In the genomic region with DNA sequence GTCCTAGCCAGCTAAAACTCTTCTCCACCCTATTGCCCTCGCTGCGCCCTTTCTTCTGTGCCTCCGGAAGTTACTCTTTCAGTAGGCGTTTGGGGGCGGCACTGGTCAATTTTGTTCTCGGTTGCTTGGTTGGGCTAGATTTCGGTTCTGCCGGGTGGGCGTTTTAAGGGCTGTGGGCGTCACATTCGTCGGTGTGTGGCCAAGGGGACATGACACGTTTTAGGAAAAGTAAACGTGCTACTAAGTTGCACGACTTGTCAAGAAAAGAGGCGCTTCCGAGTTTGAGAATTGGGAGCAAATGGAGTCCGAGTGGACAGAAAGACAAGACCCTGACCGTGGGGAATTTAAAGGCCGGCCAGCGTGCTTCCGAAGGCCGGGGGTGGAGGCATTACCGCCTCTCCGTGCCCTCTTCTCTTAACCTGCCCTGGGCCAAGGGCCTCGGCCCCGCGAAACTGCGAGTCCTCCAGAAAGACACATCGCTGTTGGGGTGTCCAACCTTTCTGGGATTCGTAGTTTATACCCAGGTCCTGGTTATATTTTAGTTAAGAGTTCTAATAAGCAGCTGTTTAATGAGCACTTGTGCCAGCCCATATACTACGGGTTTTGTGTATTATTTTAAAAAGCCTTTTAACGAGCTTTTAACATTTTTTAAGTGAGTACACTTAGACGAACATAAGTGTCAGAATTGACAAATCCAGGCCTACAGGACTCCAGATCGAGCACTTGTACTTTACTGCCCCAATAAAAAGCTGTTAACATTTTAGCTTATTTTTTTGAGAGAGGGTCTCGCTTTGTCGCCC, we compare ENCODE assay signal across 8 cellular contexts. TPM values are rescaled to one million over a fixed set of nuclear protein-coding genes. Genes with fewer than 3 reads are reported as not detected.
A peak's percentile ranks its signal among the peaks of the same experiment; 100 is the strongest.
DNase-seq lines count a peak whose midpoint lies in the region; ATAC-seq lines count a peak whose summit lies in the region.

No MANE protein-coding gene starts in this region.

- H3K27me3 ChIP-seq in HUES6 (ENCODE audit: control insufficient read depth, insufficient read depth, low read length), result no peaks in the 10 kb centered on the region

- DNase-seq in NCI-H1436 (lab: John Stamatoyannopoulos, UW) (peak; percentile 93), NCI-H1436 treated with DMSO at 0.1 percent for 48 hours (lab: John Stamatoyannopoulos, UW) (no peak), SW 1271 (lab: John Stamatoyannopoulos, UW) (peak; percentile 95 to 99), cerebellum (ENCODE audit: low spot score) (peak; percentile 93), left kidney (ENCODE audit: low read depth, low spot score) (peak; percentile 97)
- peak; percentile 75 to 90 for DNase-seq in stimulated activated CD4-positive, alpha-beta T cell treated with anti-CD3 and anti-CD28 coated beads, Interleukin-4, amount 100 ng/mL, for 4 hours

- H3K36me3 ChIP-seq in HUES6 (ENCODE audit: control insufficient read depth, insufficient read depth, low read length), result peaks cover 35% of the 10 kb centered on the region

- H3K27ac ChIP-seq in HUES6 (ENCODE audit: low read depth, low read length), result peak overlapping the region; percentile 98

- peak overlapping the region; percentile 85 for H3K4me3 ChIP-seq in HUES6 (ENCODE audit: low read depth, low read length)

- H3K9me3 ChIP-seq in HUES6 (ENCODE audit: control insufficient read depth, insufficient read depth, low read depth, low read length), result no peaks in the 10 kb centered on the region

- no peaks in the 10 kb centered on the region for H3K4me1 ChIP-seq in HUES6 (ENCODE audit: control insufficient read depth, insufficient read depth, low read length)

- H3K9ac ChIP-seq in HUES6 (ENCODE audit: low read length), result peak overlapping the region; percentile 98

- ATAC-seq in GM21515 (IDR thresholded peaks at IDR 0.05; ENCODE audit: unreplicated experiment), result peak; percentile 50

RNA-seq across cellular contexts. Expression of a gene that starts 0.7 kb away (rescaled TPM):
- 94.5 TPM for total RNA-seq in cerebellum

RNA-seq across cellular contexts. Expression of a gene that starts 2.6 kb away (rescaled TPM):
- total RNA-seq in cerebellum, result 0.91 TPM

RNA-seq across cellular contexts. Expression of a gene that starts 7.5 kb away (rescaled TPM):
- 11.4 TPM for total RNA-seq in cerebellum

RNA-seq across cellular contexts. Expression of a gene that starts 11.7 kb away (rescaled TPM):
- total RNA-seq in cerebellum, result 7.8 TPM

RNA-seq across cellular contexts. Expression of a gene that starts 12.8 kb away (rescaled TPM):
- 52.0 TPM for total RNA-seq in cerebellum
